Comparison of ENCODE assay signal across 8 cellular contexts in genomic region chr19:58182989-58183821, GRCh38. TPM values are rescaled to one million over a fixed set of nuclear protein-coding genes. Genes with fewer than 3 reads are reported as not detected.
A peak's percentile ranks its signal among the peaks of the same experiment; 100 is the strongest.
DNase-seq lines count a peak whose midpoint lies in the region; ATAC-seq and TF ChIP-seq lines count a peak whose summit lies in the region.

Gene ZNF274, plus strand, starts transcription at chr19:58183061. Its CDS starts 905 bp downstream, at chr19:58183966.

- peaks cover 0 to 13% (median 4%) of the 10 kb centered on the region in 4 donors for H3K4me1 ChIP-seq in liver (ENCODE audit: control insufficient read depth in 4 of 4, insufficient read depth in 4 of 4, low read length in 3 of 4)

- peak within 1 kb of the TSS; percentile 47 to 93 for H3K9ac ChIP-seq in liver (ENCODE audit: low read depth in 1 of 2, low read length in 2 of 2)

- peaks cover 15% of the 10 kb centered on the region for H3K36me3 ChIP-seq in BJ (ENCODE audit: control insufficient read depth, insufficient read depth, low read length)
- H3K36me3 ChIP-seq in liver (ENCODE audit: control insufficient read depth in 4 of 4, insufficient read depth in 3 of 4, low read depth in 1 of 4, low read length in 3 of 4): peaks cover 13 to 42% (median 32%) of the 10 kb centered on the region in 4 donors

- TF ChIP-seq CTCF in BJ (IDR thresholded peaks at IDR 0.05; ENCODE audit: insufficient read depth, low read depth, low read length) (no peak), liver (IDR thresholded peaks at IDR 0.05; ENCODE audit: low read depth, low read length, missing input control) (no peak)

- peaks cover 41 to 62% (median 45%) of the 10 kb centered on the region in 4 donors for H3K9me3 ChIP-seq in liver (ENCODE audit: control insufficient read depth in 4 of 4, low read length in 3 of 4)

- H3K27me3 ChIP-seq in BJ (ENCODE audit: control insufficient read depth, insufficient read depth, low read length): no peaks in the 10 kb centered on the region
- H3K27me3 ChIP-seq in liver (ENCODE audit: control insufficient read depth in 4 of 4, insufficient read depth in 4 of 4, low read length in 3 of 4): no peaks in the 10 kb centered on the region

- peak within 1 kb of the TSS; percentile 99 to 100 for H3K27ac ChIP-seq in liver (ENCODE audit: low read depth in 1 of 2, low read length in 2 of 2)

- DNase-seq in BJ (ENCODE audit: low read depth): peak; percentile 50
- peak; percentile 96 for DNase-seq in GM19238 (ENCODE audit: insufficient read length, low spot score)
- peak; percentile 64 for DNase-seq in NCI-H526 treated with DMSO at 0.1 percent for 48 hours (lab: John Stamatoyannopoulos, UW)
- DNase-seq in activated CD4-positive, alpha-beta T cell treated with anti-CD3 and anti-CD28 coated beads, Interleukin-2, amount 50 U/mL, for 4 hours: peak; percentile 92 to 93
- DNase-seq in dermis blood vessel endothelial cell: peak; percentile 94
- peak; percentile 96 for DNase-seq in stimulated activated CD4-positive, alpha-beta T cell treated with anti-CD3 and anti-CD28 coated beads, Interleukin-4, amount 100 ng/mL, for 1 hour

- ATAC-seq in HG03439 (IDR thresholded peaks at IDR 0.05; ENCODE audit: unreplicated experiment): peak; percentile 90

- CTCF ChIA-PET in BJ (lab: Yijun Ruan, JAX): interaction anchor here (0.7 to 0.9 kb wide), 3 partner anchors 13 to 776 kb away, joined by 3 read pairs; no protein-coding TSS in a partner anchor

- H3K4me3 ChIP-seq in BJ (ENCODE audit: low read depth, low read length): peak within 1 kb of the TSS; percentile 82
- peak within 1 kb of the TSS; percentile 72 to 95 (median 94) for H3K4me3 ChIP-seq in liver (ENCODE audit: low read depth in 1 of 3, low read length in 3 of 3)

- POLR2A ChIA-PET in BJ (lab: Charles Lee): no interaction called here

- TF ChIP-seq RAD21 in liver (IDR thresholded peaks at IDR 0.05): peak in 1 of 2 donors; percentile 12

- under 1% methylated on average over 80 of the region's 80 CpGs for WGBS in liver

TF ChIP-seq in liver, 16 proteins besides CTCF, POLR2A, EP300 and RAD21:
- TF ChIP-seq NR2F2 (IDR thresholded peaks at IDR 0.05): peak; percentile 8
- no peak for TF ChIP-seq SP1 (IDR thresholded peaks at IDR 0.05)
- TF ChIP-seq YY1 (IDR thresholded peaks at IDR 0.05): peak; percentile 99
- TF ChIP-seq GABPA (IDR thresholded peaks at IDR 0.05 in 1 of 2, conservative IDR thresholded peaks at IDR 0.05 in 1 of 2): peak; percentile 69 to 90
- TF ChIP-seq EGR1 (IDR thresholded peaks at IDR 0.05; ENCODE audit: low read depth in 2 of 2): peak in 1 of 2 donors; percentile 33
- TF ChIP-seq RXRA (IDR thresholded peaks at IDR 0.05): no peak
- TF ChIP-seq, protein P1, sequence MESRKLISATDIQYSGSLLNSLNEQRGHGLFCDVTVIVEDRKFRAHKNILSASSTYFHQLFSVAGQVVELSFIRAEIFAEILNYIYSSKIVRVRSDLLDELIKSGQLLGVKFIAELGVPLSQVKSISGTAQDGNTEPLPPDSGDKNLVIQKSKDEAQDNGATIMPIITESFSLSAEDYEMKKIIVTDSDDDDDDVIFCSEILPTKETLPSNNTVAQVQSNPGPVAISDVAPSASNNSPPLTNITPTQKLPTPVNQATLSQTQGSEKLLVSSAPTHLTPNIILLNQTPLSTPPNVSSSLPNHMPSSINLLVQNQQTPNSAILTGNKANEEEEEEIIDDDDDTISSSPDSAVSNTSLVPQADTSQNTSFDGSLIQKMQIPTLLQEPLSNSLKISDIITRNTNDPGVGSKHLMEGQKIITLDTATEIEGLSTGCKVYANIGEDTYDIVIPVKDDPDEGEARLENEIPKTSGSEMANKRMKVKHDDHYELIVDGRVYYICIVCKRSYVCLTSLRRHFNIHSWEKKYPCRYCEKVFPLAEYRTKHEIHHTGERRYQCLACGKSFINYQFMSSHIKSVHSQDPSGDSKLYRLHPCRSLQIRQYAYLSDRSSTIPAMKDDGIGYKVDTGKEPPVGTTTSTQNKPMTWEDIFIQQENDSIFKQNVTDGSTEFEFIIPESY (IDR thresholded peaks at IDR 0.05): no peak
- no peak for TF ChIP-seq HNF4G (IDR thresholded peaks at IDR 0.05)
- TF ChIP-seq FOXA1 (IDR thresholded peaks at IDR 0.05): no peak
- TF ChIP-seq TAF1 (conservative IDR thresholded peaks at IDR 0.05): no peak
- TF ChIP-seq ATF3 (IDR thresholded peaks at IDR 0.05): no peak
- no peak for TF ChIP-seq HNF4A (conservative IDR thresholded peaks at IDR 0.05)
- TF ChIP-seq FOXA2 (IDR thresholded peaks at IDR 0.05): no peak
- TF ChIP-seq JUND (IDR thresholded peaks at IDR 0.05): peak; percentile 52 to 68
- TF ChIP-seq, protein P2, sequence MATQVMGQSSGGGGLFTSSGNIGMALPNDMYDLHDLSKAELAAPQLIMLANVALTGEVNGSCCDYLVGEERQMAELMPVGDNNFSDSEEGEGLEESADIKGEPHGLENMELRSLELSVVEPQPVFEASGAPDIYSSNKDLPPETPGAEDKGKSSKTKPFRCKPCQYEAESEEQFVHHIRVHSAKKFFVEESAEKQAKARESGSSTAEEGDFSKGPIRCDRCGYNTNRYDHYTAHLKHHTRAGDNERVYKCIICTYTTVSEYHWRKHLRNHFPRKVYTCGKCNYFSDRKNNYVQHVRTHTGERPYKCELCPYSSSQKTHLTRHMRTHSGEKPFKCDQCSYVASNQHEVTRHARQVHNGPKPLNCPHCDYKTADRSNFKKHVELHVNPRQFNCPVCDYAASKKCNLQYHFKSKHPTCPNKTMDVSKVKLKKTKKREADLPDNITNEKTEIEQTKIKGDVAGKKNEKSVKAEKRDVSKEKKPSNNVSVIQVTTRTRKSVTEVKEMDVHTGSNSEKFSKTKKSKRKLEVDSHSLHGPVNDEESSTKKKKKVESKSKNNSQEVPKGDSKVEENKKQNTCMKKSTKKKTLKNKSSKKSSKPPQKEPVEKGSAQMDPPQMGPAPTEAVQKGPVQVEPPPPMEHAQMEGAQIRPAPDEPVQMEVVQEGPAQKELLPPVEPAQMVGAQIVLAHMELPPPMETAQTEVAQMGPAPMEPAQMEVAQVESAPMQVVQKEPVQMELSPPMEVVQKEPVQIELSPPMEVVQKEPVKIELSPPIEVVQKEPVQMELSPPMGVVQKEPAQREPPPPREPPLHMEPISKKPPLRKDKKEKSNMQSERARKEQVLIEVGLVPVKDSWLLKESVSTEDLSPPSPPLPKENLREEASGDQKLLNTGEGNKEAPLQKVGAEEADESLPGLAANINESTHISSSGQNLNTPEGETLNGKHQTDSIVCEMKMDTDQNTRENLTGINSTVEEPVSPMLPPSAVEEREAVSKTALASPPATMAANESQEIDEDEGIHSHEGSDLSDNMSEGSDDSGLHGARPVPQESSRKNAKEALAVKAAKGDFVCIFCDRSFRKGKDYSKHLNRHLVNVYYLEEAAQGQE (IDR thresholded peaks at IDR 0.05): peak; percentile 64
- TF ChIP-seq, protein P3, sequence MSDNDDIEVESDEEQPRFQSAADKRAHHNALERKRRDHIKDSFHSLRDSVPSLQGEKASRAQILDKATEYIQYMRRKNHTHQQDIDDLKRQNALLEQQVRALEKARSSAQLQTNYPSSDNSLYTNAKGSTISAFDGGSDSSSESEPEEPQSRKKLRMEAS (IDR thresholded peaks at IDR 0.05): no peak

RNA-seq across cellular contexts. Expression of gene ZNF274, which starts in this region (rescaled TPM):
- polyA plus RNA-seq in BJ (2011; rRNA removed): 13.0 and 15.2 TPM in 2 replicates
- 11.4 and 16.3 TPM in 2 replicates for polyA minus RNA-seq in BJ (2011; rRNA and poly(A)+ RNA removed)
- 21.0 and 21.3 TPM in 2 replicates for total RNA-seq in dermis blood vessel endothelial cell
- total RNA-seq in liver: 10 to 100 TPM; 12.8 to 18.2 TPM
- 10 to 100 TPM in 1 of 2 donors, 1 to 10 TPM in 1; 5.7 to 10.9 TPM for polyA plus RNA-seq in liver

Comparison
In these comparisons a context has a peak if more than half of its experiments do, and no peak if none do; other contexts are left out.
1. Peak in every context shown above with its lines: DNase-seq, ATAC-seq, H3K4me3 ChIP-seq and H3K27ac ChIP-seq.